Comparison of ENCODE assay signal across 1 cellular context in genomic region chr1:235368428-235368827, GRCh38.
TF ChIP-seq lines count a peak whose summit lies in the region.

No MANE protein-coding gene starts in this region.

TF ChIP-seq in GM23338, 12 proteins besides CTCF, POLR2A, EP300 and RAD21 (continued from another document):
- no peak for TF ChIP-seq ZNF331 (CRISPR knock-in tag; IDR thresholded peaks at IDR 0.05; ENCODE audit: low read depth)
- TF ChIP-seq JUNB (IDR thresholded peaks at IDR 0.05; ENCODE audit: unreplicated experiment): no peak
- TF ChIP-seq REST (IDR thresholded peaks at IDR 0.05; ENCODE audit: unreplicated experiment): no peak
- no peak for TF ChIP-seq STAT1 (IDR thresholded peaks at IDR 0.05; ENCODE audit: unreplicated experiment)
